In the genomic region with DNA sequence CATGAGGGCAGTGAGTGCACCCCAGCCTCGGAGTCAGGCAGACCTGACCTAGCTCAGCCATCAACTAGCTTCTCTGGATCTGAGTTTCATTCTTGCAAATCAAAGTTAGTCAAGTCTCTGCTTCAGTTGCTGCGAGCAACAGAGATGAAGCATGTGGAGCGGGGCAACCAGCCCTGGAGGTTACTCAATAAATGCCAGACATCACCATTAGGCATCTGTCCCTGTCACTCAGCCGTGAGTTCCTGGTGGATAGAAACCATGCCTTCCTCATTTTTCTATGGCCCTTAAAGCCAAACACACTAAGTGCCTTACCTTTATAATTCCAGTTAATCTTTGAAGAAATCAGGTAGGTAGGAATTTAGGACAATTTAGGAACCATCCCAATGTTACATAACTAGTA, we compare ENCODE assay signal across 27 cellular contexts. TPM values are rescaled to one million over a fixed set of nuclear protein-coding genes. Genes with fewer than 3 reads are reported as not detected.
"Had no signal": no experiment of that assay in that cellular context is flagged by ENCODE, and none has a peak within 500 bp of the region (broad histone marks: within the 10 kb centered on the region; RNA-seq: fewer than 3 reads in every experiment).

No MANE protein-coding gene starts in this region.

- H3K4me3 ChIP-seq: body of pancreas, esophagus muscularis mucosa, hepatocyte, left ventricle myocardium inferior, sigmoid colon, spleen, thoracic aorta, upper lobe of right lung had no signal

- H3K4me3 Mint-ChIP-seq: activated naive CD4-positive, alpha-beta T cell treated with anti-CD3 and anti-CD28 coated beads, Interleukin-2, amount 50 U/mL, for 24 hours; immature natural killer cell; nephron; T-cell; WTC11 had no signal

- H3K9me3 ChIP-seq: body of pancreas, esophagus muscularis mucosa, left ventricle myocardium inferior, sigmoid colon, spleen, thoracic aorta, upper lobe of right lung had no signal

- H3K27me3 ChIP-seq: body of pancreas, sigmoid colon, upper lobe of right lung had no signal

- H3K27ac ChIP-seq: body of pancreas, esophagus muscularis mucosa, hepatocyte, left ventricle myocardium inferior, sigmoid colon, spleen, thoracic aorta, upper lobe of right lung had no signal

- H3K4me1 Mint-ChIP-seq: activated naive CD4-positive, alpha-beta T cell treated with anti-CD3 and anti-CD28 coated beads, Interleukin-2, amount 50 U/mL, for 24 hours; immature natural killer cell; T-cell had no signal

- DNase-seq: activated gamma-delta T cell treated with Interleukin-2 at 50 U/mL for 16 hours; activated T-cell treated with anti-CD3 and anti-CD28 coated beads, Interleukin-2, amount 50 U/mL, for 1 hour; body of pancreas; dermis blood vessel endothelial cell; effector memory CD4-positive, alpha-beta T cell; immature natural killer cell; kidney glomerular epithelial cell; left ventricle myocardium inferior; mammary epithelial cell; midbrain; sigmoid colon; spleen; stimulated activated CD4-positive, alpha-beta T cell treated with anti-CD3 and anti-CD28 coated beads, Interleukin-4, amount 100 ng/mL, for 1 hour; stimulated activated naive CD4-positive, alpha-beta T cell; T-cell; T-helper 9 cell; upper lobe of right lung had no signal

- H3K4me1 ChIP-seq: body of pancreas, esophagus muscularis mucosa, left ventricle myocardium inferior, sigmoid colon, spleen, upper lobe of right lung had no signal

- ATAC-seq: T-cell, upper lobe of right lung had no signal

- H3K9me3 Mint-ChIP-seq: activated naive CD4-positive, alpha-beta T cell treated with anti-CD3 and anti-CD28 coated beads, Interleukin-2, amount 50 U/mL, for 24 hours; nephron; T-cell; WTC11 had no signal

- H3K36me3 ChIP-seq: esophagus muscularis mucosa, left ventricle myocardium inferior, sigmoid colon, spleen, thoracic aorta, upper lobe of right lung had no signal

- H3K36me3 Mint-ChIP-seq: activated naive CD4-positive, alpha-beta T cell treated with anti-CD3 and anti-CD28 coated beads, Interleukin-2, amount 50 U/mL, for 24 hours; immature natural killer cell; T-cell; WTC11 had no signal

- H3K27ac Mint-ChIP-seq: activated naive CD4-positive, alpha-beta T cell treated with anti-CD3 and anti-CD28 coated beads, Interleukin-2, amount 50 U/mL, for 24 hours; immature natural killer cell; nephron; T-cell; WTC11 had no signal

RNA-seq across cellular contexts. Expression of a gene that starts 19.3 kb away (rescaled TPM):
- total RNA-seq: body of pancreas, cardiac septum, dermis blood vessel endothelial cell, esophagus muscularis mucosa, hepatocyte, left ventricle myocardium inferior, mammary epithelial cell, omental fat pad, posterior vena cava, renal cortical epithelial cell, sigmoid colon, spleen, T-cell, thoracic aorta, upper lobe of right lung had no signal
- polyA plus RNA-seq: hepatocyte, immature natural killer cell, mammary epithelial cell, spleen had no signal
